In genomic region chr14:88463318-88463717, GRCh38 we compare ENCODE assay signal across 9 cellular contexts.
DNase-seq lines count a peak whose midpoint lies in the region; ATAC-seq and TF ChIP-seq lines count a peak whose summit lies in the region.
"Had no signal": no experiment of that assay in that cellular context is flagged by ENCODE, and none has a peak within 500 bp of the region (broad histone marks: within the 10 kb centered on the region; RNA-seq: fewer than 3 reads in every experiment).

No MANE protein-coding gene starts in this region.

- H3F3A ChIP-seq in OCI-LY1 (ENCODE audit: insufficient read depth, low read length): no peaks in the 10 kb centered on the region

- no peak overlapping the region for H3K4me2 ChIP-seq in OCI-LY1 (ENCODE audit: low read length)

- no peak overlapping the region for H3K4me3 Mint-ChIP-seq in CD14-positive monocyte

- no peaks in the 10 kb centered on the region for H3K36me3 ChIP-seq in OCI-LY1 (ENCODE audit: insufficient read depth, low read length)
- H3K36me3 ChIP-seq: HAP-1 had no signal

- peaks cover 0 to 2% (median 0%) of the 10 kb centered on the region in 3 donors for H3K27me3 Mint-ChIP-seq in CD14-positive monocyte (ENCODE audit: low read depth in 3 of 3)

- DNase-seq in CD14-positive monocyte (ENCODE audit: low spot score) (no peak), glomerular endothelial cell (ENCODE audit: extremely low read depth, low read depth, low spot score) (peak; percentile 10), GM03348 (ENCODE audit: low spot score) (no peak)

- no peaks in the 10 kb centered on the region for H3K9me2 ChIP-seq in OCI-LY1 (ENCODE audit: low read depth, low read length)

- H3K36me3 Mint-ChIP-seq in CD14-positive monocyte: peaks cover 4 to 22% of the 10 kb centered on the region in 2 donors

- H3K27me3 ChIP-seq in OCI-LY1 (ENCODE audit: insufficient read depth, low read length): no peaks in the 10 kb centered on the region

- intact Hi-C loops in CD14-positive monocyte (cut with micrococcal nuclease): no loop called here

- no peaks in the 10 kb centered on the region for H3K79me2 ChIP-seq in OCI-LY1 (ENCODE audit: insufficient read depth, low read length)

- H2AFZ ChIP-seq in OCI-LY1 (ENCODE audit: low read length): no peak overlapping the region

- H4K20me1 ChIP-seq in OCI-LY1 (ENCODE audit: insufficient read depth, low read length): no peaks in the 10 kb centered on the region

- no peak overlapping the region for H3K27ac Mint-ChIP-seq in CD14-positive monocyte

- no peaks in the 10 kb centered on the region for H3K4me1 ChIP-seq in OCI-LY1 (ENCODE audit: insufficient read depth, low read length, severe bottlenecking)
- H3K4me1 ChIP-seq: HAP-1 had no signal

- no peak overlapping the region for H3K27ac ChIP-seq in OCI-LY1 (ENCODE audit: low read depth, low read length, poor library complexity, severe bottlenecking)

- H3K9me3 Mint-ChIP-seq in CD14-positive monocyte: peaks cover 7 to 22% (median 11%) of the 10 kb centered on the region in 7 donors

- no peak overlapping the region for H3K9ac ChIP-seq in OCI-LY1 (ENCODE audit: low read length)

- peak; percentile 53 for TF ChIP-seq CTCF in CD14-positive monocyte (IDR thresholded peaks at IDR 0.05)
- peak; percentile 60 for TF ChIP-seq CTCF in OCI-LY1 (IDR thresholded peaks at IDR 0.05; ENCODE audit: low read length)

- H3K4me3 ChIP-seq in OCI-LY1 (ENCODE audit: low read depth, low read length, poor library complexity, severe bottlenecking): no peak overlapping the region
- H3K4me3 ChIP-seq: HAP-1 had no signal

- no peaks in the 10 kb centered on the region for H3K4me1 Mint-ChIP-seq in CD14-positive monocyte

- no peaks in the 10 kb centered on the region for H3K9me3 ChIP-seq in OCI-LY1 (ENCODE audit: low read length)
- H3K9me3 ChIP-seq: HAP-1 had no signal

- ATAC-seq in GM18867 (IDR thresholded peaks at IDR 0.05; ENCODE audit: unreplicated experiment) (peak; percentile 44), GM18858 (IDR thresholded peaks at IDR 0.05; ENCODE audit: unreplicated experiment) (no peak), GM21423 (IDR thresholded peaks at IDR 0.05; ENCODE audit: unreplicated experiment) (no peak), GM18519 (IDR thresholded peaks at IDR 0.05; ENCODE audit: low FRiP score, unreplicated experiment) (no peak)
